In the genomic region with DNA sequence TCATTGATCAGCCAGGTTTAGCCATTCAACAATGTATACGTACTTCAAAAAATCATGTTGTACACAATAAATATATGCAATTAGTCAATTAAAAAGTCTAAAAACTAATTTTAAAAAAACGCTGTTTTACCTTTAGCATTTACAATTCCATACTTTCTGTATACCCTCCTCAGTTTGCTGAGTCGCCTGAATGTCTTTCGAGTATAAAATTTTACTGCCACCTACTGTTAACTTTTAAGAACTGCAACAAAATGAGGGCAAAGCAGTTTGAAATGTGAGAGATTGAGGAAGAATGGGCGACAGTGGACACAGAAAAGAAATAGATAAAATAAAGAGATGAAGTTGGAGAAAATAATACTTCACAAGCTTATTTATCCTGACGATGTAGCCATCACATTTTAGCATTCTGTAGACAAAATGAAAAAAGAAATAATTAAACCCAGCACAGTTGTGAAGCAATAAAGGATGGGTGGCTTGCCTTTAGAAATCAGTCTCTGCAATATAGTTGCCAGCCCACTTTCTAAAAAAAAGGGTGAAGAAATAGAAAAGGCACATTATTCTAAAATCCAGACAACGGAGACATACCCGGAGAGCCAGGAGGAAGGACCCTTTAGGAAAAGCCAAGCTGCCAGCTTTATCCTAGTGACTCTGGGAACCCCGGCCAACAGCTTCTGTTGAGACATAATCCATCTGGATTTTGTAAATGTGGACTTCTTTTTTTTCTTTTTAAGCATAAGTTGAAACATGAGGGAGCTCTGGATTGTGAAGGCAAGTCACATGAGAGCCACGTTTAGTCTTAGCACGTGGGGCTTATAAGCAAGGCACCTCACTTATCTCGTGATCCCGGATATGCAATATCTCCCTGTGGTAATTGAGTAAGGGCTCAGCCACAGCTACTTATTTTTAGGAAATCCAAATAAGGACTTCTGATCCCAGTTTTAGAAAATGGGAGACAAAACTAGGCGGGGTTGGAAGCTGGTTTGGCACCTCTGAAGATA, we compare ENCODE assay signal across 8 cellular contexts.
DNase-seq lines count a peak whose midpoint lies in the region; ATAC-seq and TF ChIP-seq lines count a peak whose summit lies in the region.

No MANE protein-coding gene starts in this region.

- CTCF ChIA-PET in activated CD4-positive, alpha-beta memory T cell treated with anti-CD3 and anti-CD28 coated beads, Interleukin-2, amount 10 ng/mL, durations not matched to agents 7 days and 5 days (lab: Charles Lee): interaction anchor here (0.5 to 1.7 kb wide), 3 partner anchors 9 to 634 kb away, joined by 3 to 6 read pairs (median 3); no protein-coding TSS in a partner anchor

- no peak overlapping the region for H3K27ac Mint-ChIP-seq in activated CD4-positive, alpha-beta memory T cell treated with anti-CD3 and anti-CD28 coated beads, Interleukin-2, amount 10 ng/mL, durations not matched to agents 7 days and 5 days

- H3K27ac ChIP-seq in Karpas-422 (ENCODE audit: low read length) (no peak overlapping the region), esophagus muscularis mucosa (replicated peaks in 1 of 4) (peak overlapping the region; percentile 32 to 59 (median 54)), neural cell (ENCODE audit: low read length) (no peak overlapping the region)

- TF ChIP-seq POLR2A in esophagus muscularis mucosa (IDR thresholded peaks at IDR 0.05; ENCODE audit: low read depth): no peak

- no peaks in the 10 kb centered on the region for H3K36me3 Mint-ChIP-seq in activated CD4-positive, alpha-beta memory T cell treated with anti-CD3 and anti-CD28 coated beads, Interleukin-2, amount 10 ng/mL, durations not matched to agents 7 days and 5 days (ENCODE audit: low read depth)

- TF ChIP-seq EP300 in esophagus muscularis mucosa (IDR thresholded peaks at IDR 0.05): no peak
- TF ChIP-seq EP300 in neural cell (conservative IDR thresholded peaks at IDR 0.05; ENCODE audit: poor library complexity, severe bottlenecking): no peak

- H3K36me3 ChIP-seq in Karpas-422 (ENCODE audit: insufficient read depth, low read length) (no peaks in the 10 kb centered on the region), esophagus muscularis mucosa (no peaks in the 10 kb centered on the region), neural cell (ENCODE audit: insufficient read depth, low read length) (no peaks in the 10 kb centered on the region)

- no peaks in the 10 kb centered on the region for H3K9me3 Mint-ChIP-seq in activated CD4-positive, alpha-beta memory T cell treated with anti-CD3 and anti-CD28 coated beads, Interleukin-2, amount 10 ng/mL, durations not matched to agents 7 days and 5 days

- 24% methylated on average over 14 of the region's 14 CpGs for WGBS in esophagus muscularis mucosa

- no peaks in the 10 kb centered on the region for H3K4me1 Mint-ChIP-seq in activated CD4-positive, alpha-beta memory T cell treated with anti-CD3 and anti-CD28 coated beads, Interleukin-2, amount 10 ng/mL, durations not matched to agents 7 days and 5 days

- no peaks in the 10 kb centered on the region for H3F3A ChIP-seq in neural cell (ENCODE audit: insufficient read depth, low read length, poor library complexity, severe bottlenecking)

- H3K4me3 Mint-ChIP-seq in activated CD4-positive, alpha-beta memory T cell treated with anti-CD3 and anti-CD28 coated beads, Interleukin-2, amount 10 ng/mL, durations not matched to agents 7 days and 5 days: no peak overlapping the region

- H3K4me1 ChIP-seq in Karpas-422 (ENCODE audit: low read length) (peaks cover 23% of the 10 kb centered on the region), esophagus muscularis mucosa (peaks cover 3 to 19% (median 12%) of the 10 kb centered on the region in 4 donors)

- H3K9me3 ChIP-seq in Karpas-422 (ENCODE audit: low read length) (no peaks in the 10 kb centered on the region), esophagus muscularis mucosa (no peaks in the 10 kb centered on the region), neural cell (ENCODE audit: low read length) (no peaks in the 10 kb centered on the region)

- intact Hi-C loops in esophagus muscularis mucosa (cut with DNase I): loop anchor here (5.0 kb wide), 2 partner anchors 287 to 1047 kb away; no protein-coding TSS in a partner anchor

- peak; percentile 88 for TF ChIP-seq RAD21 in neural cell (conservative IDR thresholded peaks at IDR 0.05)

- ATAC-seq in GM21528 (IDR thresholded peaks at IDR 0.05; ENCODE audit: low FRiP score, unreplicated experiment): peak; percentile 77
- no peak for ATAC-seq in HG02623 (IDR thresholded peaks at IDR 0.05; ENCODE audit: unreplicated experiment)

- H3K27me3 Mint-ChIP-seq in activated CD4-positive, alpha-beta memory T cell treated with anti-CD3 and anti-CD28 coated beads, Interleukin-2, amount 10 ng/mL, durations not matched to agents 7 days and 5 days: peaks cover 3% of the 10 kb centered on the region

- H4K20me1 ChIP-seq in Karpas-422 (ENCODE audit: insufficient read depth, low read depth, low read length): no peaks in the 10 kb centered on the region
- H4K20me1 ChIP-seq in neural cell (ENCODE audit: insufficient read depth): no peaks in the 10 kb centered on the region

- H3K9me2 ChIP-seq in Karpas-422 (replicated peaks; ENCODE audit: insufficient read depth, low read length) (no peaks in the 10 kb centered on the region), neural cell (ENCODE audit: insufficient read depth, low read length) (no peaks in the 10 kb centered on the region)

- no peaks in the 10 kb centered on the region for H3K79me2 ChIP-seq in Karpas-422 (ENCODE audit: low read length)
- H3K79me2 ChIP-seq in neural cell (replicated peaks; ENCODE audit: insufficient read depth, low read length): no peaks in the 10 kb centered on the region

- H3K4me2 ChIP-seq in Karpas-422 (ENCODE audit: low read depth, low read length, poor library complexity, severe bottlenecking) (no peak overlapping the region), neural cell (ENCODE audit: low read length) (no peak overlapping the region)

- POLR2A ChIA-PET in activated CD4-positive, alpha-beta memory T cell treated with anti-CD3 and anti-CD28 coated beads, Interleukin-2, amount 10 ng/mL, durations not matched to agents 7 days and 5 days (lab: Charles Lee): no interaction called here

- no peak overlapping the region for H3K9ac ChIP-seq in Karpas-422 (ENCODE audit: low read length)
- no peak overlapping the region for H3K9ac ChIP-seq in neural cell (ENCODE audit: low read length)

- H3K4me3 ChIP-seq in Karpas-422 (ENCODE audit: low read length): no peak overlapping the region
- H3K4me3 ChIP-seq in esophagus muscularis mucosa: peak overlapping the region in 1 of 4 donors; percentile 2
- H3K4me3 ChIP-seq in neural cell (ENCODE audit: low read length): no peak overlapping the region

- H3K27me3 ChIP-seq in Karpas-422 (ENCODE audit: low read length): no peaks in the 10 kb centered on the region
- H3K27me3 ChIP-seq in esophagus muscularis mucosa: no peaks in the 10 kb centered on the region
- no peaks in the 10 kb centered on the region for H3K27me3 ChIP-seq in neural cell (ENCODE audit: insufficient read depth, low read depth, low read length)

- H2AFZ ChIP-seq in Karpas-422 (ENCODE audit: low read length) (no peak overlapping the region), neural cell (ENCODE audit: low read depth, low read length) (no peak overlapping the region)

- peak; percentile 30 for DNase-seq in DMS114 treated with DMSO at 0.1 percent for 48 hours (lab: John Stamatoyannopoulos, UW; ENCODE audit: unreplicated experiment)
- DNase-seq in Karpas-422: peak; percentile 79
- peak; percentile 74 for DNase-seq in RKO (ENCODE audit: low spot score)
- no peak for DNase-seq in esophagus muscularis mucosa (ENCODE audit: extremely low spot score)
- DNase-seq in activated CD4-positive, alpha-beta memory T cell treated with anti-CD3 and anti-CD28 coated beads, Interleukin-2, amount 10 ng/mL, durations not matched to agents 7 days and 5 days: no peak

- TF ChIP-seq CTCF in esophagus muscularis mucosa (IDR thresholded peaks at IDR 0.05) (peak; percentile 68 to 74 (median 70)), neural cell (IDR thresholded peaks at IDR 0.05; ENCODE audit: poor library complexity, severe bottlenecking) (peak; percentile 83)

TF ChIP-seq in neural cell, 6 proteins besides CTCF, POLR2A, EP300 and RAD21:
- peak; percentile 87 for TF ChIP-seq SMC3 (conservative IDR thresholded peaks at IDR 0.05; ENCODE audit: poor library complexity)
- TF ChIP-seq POLR2AphosphoS5 (IDR thresholded peaks at IDR 0.05): no peak
- no peak for TF ChIP-seq EZH2 (IDR thresholded peaks at IDR 0.05; ENCODE audit: borderline replicate concordance, insufficient read depth, low read length, poor library complexity, severe bottlenecking)

Comparison
In these comparisons a context has a peak if more than half of its experiments do, and no peak if none do; other contexts are left out.
1. DNase-seq: peak in DMS114 treated with DMSO at 0.1 percent for 48 hours (single experiment), Karpas-422 (single experiment) and RKO (single experiment); none in esophagus muscularis mucosa (single experiment) and activated CD4-positive, alpha-beta memory T cell treated with anti-CD3 and anti-CD28 coated beads, Interleukin-2, amount 10 ng/mL, durations not matched to agents 7 days and 5 days (single experiment).
2. H3K27ac ChIP-seq: peak in esophagus muscularis mucosa (4 of 4); none in Karpas-422 (single experiment) and neural cell (single experiment).